In genomic region chr12:12731178-12731577, GRCh38 we compare ENCODE assay signal across 2 cellular contexts.
TF ChIP-seq lines count a peak whose summit lies in the region.

No MANE protein-coding gene starts in this region.

TF ChIP-seq in SK-N-SH, 30 proteins besides CTCF, POLR2A, EP300 and RAD21 (continued from another document):
- TF ChIP-seq REST (IDR thresholded peaks at IDR 0.05; ENCODE audit: low read depth, low read length): no peak

TF ChIP-seq in SK-N-SH treated with all-trans-retinoic acid at 6 μM for 48 hours, 23 proteins besides CTCF, POLR2A, EP300 and RAD21 (continued from another document):
- no peak for TF ChIP-seq POU6F1 (CRISPR knock-in tag; IDR thresholded peaks at IDR 0.05; ENCODE audit: borderline replicate concordance, low read depth)
- TF ChIP-seq TSHZ2 (CRISPR knock-in tag; IDR thresholded peaks at IDR 0.05): no peak
- TF ChIP-seq ISL1 (CRISPR knock-in tag; IDR thresholded peaks at IDR 0.05): no peak
- no peak for TF ChIP-seq OSR1 (CRISPR knock-in tag; IDR thresholded peaks at IDR 0.05)
- no peak for TF ChIP-seq PPARA (CRISPR knock-in tag; IDR thresholded peaks at IDR 0.05; ENCODE audit: borderline replicate concordance)
- no peak for TF ChIP-seq GLIS3 (CRISPR knock-in tag; IDR thresholded peaks at IDR 0.05)
- TF ChIP-seq CSDC2 (CRISPR knock-in tag; IDR thresholded peaks at IDR 0.05): no peak
- no peak for TF ChIP-seq TCF4 (CRISPR knock-in tag; IDR thresholded peaks at IDR 0.05; ENCODE audit: borderline replicate concordance)
- no peak for TF ChIP-seq BACH2 (CRISPR knock-in tag; IDR thresholded peaks at IDR 0.05; ENCODE audit: borderline replicate concordance)
- no peak for TF ChIP-seq ZNF565 (CRISPR knock-in tag; conservative IDR thresholded peaks at IDR 0.05; ENCODE audit: low read depth)
- no peak for TF ChIP-seq ZNF70 (CRISPR knock-in tag; IDR thresholded peaks at IDR 0.05)
